In genomic region chr9:128324401-128324800, GRCh38 we compare ENCODE assay signal across 15 cellular contexts. TPM values are rescaled to one million over a fixed set of nuclear protein-coding genes. Genes with fewer than 3 reads are reported as not detected.
DNase-seq lines count a peak whose midpoint lies in the region; ATAC-seq, FAIRE-seq and TF ChIP-seq lines count a peak whose summit lies in the region.
"Had no signal": no experiment of that assay in that cellular context is flagged by ENCODE, and none has a peak within 500 bp of the region (broad histone marks: within the 10 kb centered on the region; RNA-seq: fewer than 3 reads in every experiment).

No MANE protein-coding gene starts in this region.

- WGBS in esophagus squamous epithelium, 2 donors = 100% methylated on average over 1 of the region's 1 CpG; no CpG with 5 or more reads in 1 of the 2 donors

- H3K9me3 ChIP-seq in OCI-LY7 (ENCODE audit: low read length) = no peaks in the 10 kb centered on the region
- no peaks in the 10 kb centered on the region for H3K9me3 ChIP-seq in esophagus squamous epithelium
- H3K9me3 ChIP-seq: prostate gland had no signal

- no peak for TF ChIP-seq CTCF in OCI-LY7 (conservative IDR thresholded peaks at IDR 0.05; ENCODE audit: low read length)
- TF ChIP-seq CTCF in esophagus squamous epithelium (IDR thresholded peaks at IDR 0.05) = no peak

- H3K36me3 ChIP-seq in OCI-LY7 (ENCODE audit: insufficient read depth, low read length) (peaks cover 47% of the 10 kb centered on the region), esophagus squamous epithelium (peaks cover 3 to 52% (median 5%) of the 10 kb centered on the region in 3 donors)

- intact Hi-C loops in activated naive CD4-positive, alpha-beta T cell treated with anti-CD3 and anti-CD28 coated beads for 36 hours (cut with micrococcal nuclease) = loop anchor here (5.0 kb wide), 1 partner anchor 162 kb away; the partner anchor contains the start of gene BBLN
- intact Hi-C loops in OCI-LY7 (cut with micrococcal nuclease; ENCODE audit: unreplicated experiment) = loop anchor here (5.0 kb wide), 1 partner anchor 47 kb away; the partner anchor contains the start of genes GOLGA2 and SWI5
- intact Hi-C loops in esophagus squamous epithelium (cut with DNase I) = no loop called here

- H3K4me1 Mint-ChIP-seq in activated naive CD4-positive, alpha-beta T cell treated with anti-CD3 and anti-CD28 coated beads for 36 hours (ENCODE audit: low read depth) = peaks cover 22% of the 10 kb centered on the region
- H3K4me1 Mint-ChIP-seq in stimulated activated naive B cell treated with anti-CD40 and anti-IgM and Interleukin-4, amounts not matched to agents 10 μg/mL and 1 μg/mL and 100 μg/mL, for 72 hours = peaks cover 8 to 22% of the 10 kb centered on the region in 2 donors

- peaks cover 39% of the 10 kb centered on the region for H3K79me2 ChIP-seq in OCI-LY7 (ENCODE audit: insufficient read depth, low read depth, low read length)

- no peaks in the 10 kb centered on the region for H3K27me3 ChIP-seq in esophagus squamous epithelium

- H3K4me2 ChIP-seq in OCI-LY7 (ENCODE audit: low read length) = peak overlapping the region; percentile 86

- no peak overlapping the region for H3K27ac Mint-ChIP-seq in activated naive CD4-positive, alpha-beta T cell treated with anti-CD3 and anti-CD28 coated beads for 36 hours
- H3K27ac Mint-ChIP-seq in stimulated activated naive B cell treated with anti-CD40 and anti-IgM and Interleukin-4, amounts not matched to agents 10 μg/mL and 1 μg/mL and 100 μg/mL, for 72 hours = no peak overlapping the region

- H3K27me3 Mint-ChIP-seq in activated naive CD4-positive, alpha-beta T cell treated with anti-CD3 and anti-CD28 coated beads for 36 hours (ENCODE audit: low read depth) = no peaks in the 10 kb centered on the region
- H3K27me3 Mint-ChIP-seq in stimulated activated naive B cell treated with anti-CD40 and anti-IgM and Interleukin-4, amounts not matched to agents 10 μg/mL and 1 μg/mL and 100 μg/mL, for 72 hours = no peaks in the 10 kb centered on the region

- H3K36me3 Mint-ChIP-seq in activated naive CD4-positive, alpha-beta T cell treated with anti-CD3 and anti-CD28 coated beads for 36 hours (ENCODE audit: low read depth) = peaks cover 7% of the 10 kb centered on the region
- H3K36me3 Mint-ChIP-seq in stimulated activated naive B cell treated with anti-CD40 and anti-IgM and Interleukin-4, amounts not matched to agents 10 μg/mL and 1 μg/mL and 100 μg/mL, for 72 hours = peaks cover 13 to 20% of the 10 kb centered on the region in 2 donors

- POLR2A ChIA-PET in OCI-LY7 (lab: Charles Lee) = interaction anchor here (1.0 kb wide), 1 partner anchor 12 kb away, joined by 8 read pairs; no protein-coding TSS in a partner anchor

- ATAC-seq in stimulated activated naive B cell treated with anti-CD40 and anti-IgM and Interleukin-4, amounts not matched to agents 10 μg/mL and 1 μg/mL and 100 μg/mL, for 72 hours (replicated peaks) = no peak

- TF ChIP-seq POLR2A in esophagus squamous epithelium (IDR thresholded peaks at IDR 0.05) = no peak

- H2AFZ ChIP-seq in OCI-LY7 (ENCODE audit: low read length) = no peak overlapping the region

- H3K4me3 ChIP-seq in OCI-LY7 (ENCODE audit: low read depth, low read length, poor library complexity, severe bottlenecking) (peak overlapping the region; percentile 81), esophagus squamous epithelium (peak overlapping the region in 1 of 4 donors; percentile 92)

- no peak overlapping the region for H3K27ac ChIP-seq in OCI-LY7 (ENCODE audit: low read depth, low read length, poor library complexity, severe bottlenecking)
- peak overlapping the region in 3 of 4 donors; percentile 53 to 97 (median 95) for H3K27ac ChIP-seq in esophagus squamous epithelium
- H3K27ac ChIP-seq: prostate gland had no signal

- H4K20me1 ChIP-seq in OCI-LY7 (ENCODE audit: insufficient read depth, low read length) = peaks cover 4% of the 10 kb centered on the region; the same call in 1 of the 2 replicates

- no peak for FAIRE-seq in urothelium cell line (lab: Jason Lieb, UNC)
- no peak for FAIRE-seq in GM19239 (lab: Jason Lieb, UNC)
- FAIRE-seq: GM12892 had no signal

- no peaks in the 10 kb centered on the region for H3K9me3 Mint-ChIP-seq in activated naive CD4-positive, alpha-beta T cell treated with anti-CD3 and anti-CD28 coated beads for 36 hours
- H3K9me3 Mint-ChIP-seq in stimulated activated naive B cell treated with anti-CD40 and anti-IgM and Interleukin-4, amounts not matched to agents 10 μg/mL and 1 μg/mL and 100 μg/mL, for 72 hours = no peaks in the 10 kb centered on the region

- peaks cover 22% of the 10 kb centered on the region for H3K4me1 ChIP-seq in OCI-LY7 (ENCODE audit: insufficient read depth, low read length, poor library complexity, severe bottlenecking)
- peaks cover 18 to 68% (median 43%) of the 10 kb centered on the region in 3 donors for H3K4me1 ChIP-seq in esophagus squamous epithelium

- DNase-seq in activated naive CD4-positive, alpha-beta T cell treated with anti-CD3 and anti-CD28 coated beads for 36 hours = no peak
- DNase-seq in activated naive CD4-positive, alpha-beta T cell treated with Interleukin-2 at 50 U/mL for 16 hours = no peak
- DNase-seq in OCI-LY7 (ENCODE audit: low spot score) (no peak), esophagus squamous epithelium (lab: John Stamatoyannopoulos, UW) (no peak), NCI-H2081 (lab: John Stamatoyannopoulos, UW) (no peak), urothelium cell line (ENCODE audit: low spot score) (no peak), GM19239 (ENCODE audit: insufficient read length, low spot score) (no peak)
- DNase-seq in stimulated activated naive B cell treated with anti-CD40 and anti-IgM and Interleukin-4, amounts not matched to agents 10 μg/mL and 1 μg/mL and 100 μg/mL, for 72 hours = no peak
- DNase-seq: anterior cingulate cortex; dermis blood vessel endothelial cell; Kasumi-1; NCI-H2107; stimulated activated CD4-positive, alpha-beta T cell treated with anti-CD3 and anti-CD28 coated beads, Interleukin-1b, Interleukin-23, amount 100 ng/mL, for 48 hours had no signal

- H3K4me3 Mint-ChIP-seq in activated naive CD4-positive, alpha-beta T cell treated with anti-CD3 and anti-CD28 coated beads for 36 hours = peak overlapping the region; percentile 90
- H3K4me3 Mint-ChIP-seq in stimulated activated naive B cell treated with anti-CD40 and anti-IgM and Interleukin-4, amounts not matched to agents 10 μg/mL and 1 μg/mL and 100 μg/mL, for 72 hours = peak overlapping the region; percentile 29 to 94

- BruUV-seq in OCI-LY7 (replicated peaks; lab: Mats Ljungman, UMichigan) = no TSS peak

- CTCF ChIA-PET in activated naive CD4-positive, alpha-beta T cell treated with anti-CD3 and anti-CD28 coated beads for 36 hours (lab: Charles Lee) = interaction anchor here (0.6 to 1.6 kb wide), 4 partner anchors 17 to 114 kb away, joined by 3 to 6 read pairs (median 4); no protein-coding TSS in a partner anchor
- CTCF ChIA-PET in OCI-LY7 (lab: Charles Lee; ENCODE audit: unreplicated experiment) = no interaction called here

- H3K9me2 ChIP-seq in OCI-LY7 (ENCODE audit: insufficient read depth, low read length) = no peaks in the 10 kb centered on the region

RNA-seq across cellular contexts. Expression of gene COQ4, which starts 1.8 kb away (rescaled TPM):
- 10 to 100 TPM; 27.8 to 29.6 TPM for total RNA-seq in activated naive CD4-positive, alpha-beta T cell treated with anti-CD3 and anti-CD28 coated beads for 36 hours
- total RNA-seq in OCI-LY7 (2014; rRNA removed; shearing (Covaris generic)) = 42.4 and 53.4 TPM in 2 replicates
- 49.4 and 55.8 TPM in 2 replicates for total RNA-seq in OCI-LY7 (2022)
- total RNA-seq in esophagus squamous epithelium = 10 to 100 TPM; 55.5 to 89.2 (median 77.9) TPM

RNA-seq across cellular contexts. Expression of gene TRUB2, which starts 2.2 kb away (rescaled TPM):
- total RNA-seq in activated naive CD4-positive, alpha-beta T cell treated with anti-CD3 and anti-CD28 coated beads for 36 hours = 10 to 100 TPM; 28.0 to 29.4 TPM
- 29.7 and 31.3 TPM in 2 replicates for total RNA-seq in OCI-LY7 (2014; rRNA removed; shearing (Covaris generic))
- total RNA-seq in OCI-LY7 (2022) = 22.9 and 30.3 TPM in 2 replicates
- total RNA-seq in esophagus squamous epithelium = 10 to 100 TPM; 13.2 to 15.6 (median 15.3) TPM

RNA-seq across cellular contexts. Expression of gene SLC27A4, which starts 15.9 kb away (rescaled TPM):
- 1 to 10 TPM; 5.7 to 6.8 TPM for total RNA-seq in activated naive CD4-positive, alpha-beta T cell treated with anti-CD3 and anti-CD28 coated beads for 36 hours
- 12.3 and 14.2 TPM in 2 replicates for total RNA-seq in OCI-LY7 (2014; rRNA removed; shearing (Covaris generic))
- total RNA-seq in OCI-LY7 (2022) = 13.0 and 16.0 TPM in 2 replicates
- 100 to 1,000 TPM in 1 of 4 donors, 10 to 100 TPM in 3; 36.6 to 110 (median 72.2) TPM for total RNA-seq in esophagus squamous epithelium

RNA-seq across cellular contexts. Expression of gene URM1, which starts 46.8 kb away (rescaled TPM):
- 10 to 100 TPM; 44.4 to 45.2 TPM for total RNA-seq in activated naive CD4-positive, alpha-beta T cell treated with anti-CD3 and anti-CD28 coated beads for 36 hours
- total RNA-seq in OCI-LY7 (2014; rRNA removed; shearing (Covaris generic)) = 42.3 and 58.5 TPM in 2 replicates
- total RNA-seq in OCI-LY7 (2022) = 51.8 and 60.8 TPM in 2 replicates
- total RNA-seq in esophagus squamous epithelium = 10 to 100 TPM; 22.7 to 31.5 (median 25.5) TPM

RNA-seq across cellular contexts. Expression of gene SWI5, which starts 48.3 kb away (rescaled TPM):
- total RNA-seq in activated naive CD4-positive, alpha-beta T cell treated with anti-CD3 and anti-CD28 coated beads for 36 hours = 10 to 100 TPM; 13.3 to 15.5 TPM
- 22.7 and 26.2 TPM in 2 replicates for total RNA-seq in OCI-LY7 (2014; rRNA removed; shearing (Covaris generic))
- total RNA-seq in OCI-LY7 (2022) = 16.8 and 18.2 TPM in 2 replicates
- 10 to 100 TPM; 15.2 to 28.2 (median 17.5) TPM for total RNA-seq in esophagus squamous epithelium
